In genomic region chr15:95935852-95936251, GRCh38 we compare ENCODE assay signal across 37 cellular contexts.
"Had no signal": no experiment of that assay in that cellular context is flagged by ENCODE, and none has a peak within 500 bp of the region (broad histone marks: within the 10 kb centered on the region; RNA-seq: fewer than 3 reads in every experiment).

No MANE protein-coding gene starts in this region.

- H3K4me3 Mint-ChIP-seq: activated B cell treated with CpG ODN at 0.5 μM for 24 hours; activated CD4-positive, alpha-beta memory T cell treated with anti-CD3 and anti-CD28 coated beads for 36 hours; activated CD4-positive, alpha-beta T cell treated with anti-CD3 and anti-CD28 coated beads, Interleukin-2, amount 10 ng/mL, durations not matched to agents 24 days and 14 days; activated CD8-positive, alpha-beta T cell treated with anti-CD3 and anti-CD28 coated beads for 36 hours; activated naive CD4-positive, alpha-beta T cell treated with anti-CD3 and anti-CD28 coated beads, Interleukin-2, amount 10 ng/mL, durations not matched to agents 7 days and 5 days; activated naive CD4-positive, alpha-beta T cell treated with anti-CD3 and anti-CD28 coated beads, Interleukin-2, amount 50 U/mL, for 24 hours; activated naive CD8-positive, alpha-beta T cell; activated naive CD8-positive, alpha-beta T cell treated with anti-CD3 and anti-CD28 coated beads, Interleukin-2, amount 10 ng/mL, durations not matched to agents 7 days and 5 days; activated naive CD8-positive, alpha-beta T cell treated with anti-CD3 and anti-CD28 coated beads, Interleukin-2, amount 50 U/mL, for 24 hours; activated T-cell treated with anti-CD3 and anti-CD28 coated beads, Interleukin-2, amount 50 U/mL, for 24 hours; T-helper 1 cell treated with Interleukin-12 subunit alpha and Interleukin-12 subunit beta and Interleukin-4 antibody, amounts not matched to agents 30 μg/mL and 1 μg/mL, for 36 hours; T-helper 2 cell treated with Interferon-gamma antibody and Interleukin-4, amounts not matched to agents 5 μg/mL and 100 μg/mL, for 36 hours had no signal

- H3K9me3 Mint-ChIP-seq: activated CD8-positive, alpha-beta T cell treated with anti-CD3 and anti-CD28 coated beads for 36 hours; activated naive CD4-positive, alpha-beta T cell treated with anti-CD3 and anti-CD28 coated beads, Interleukin-2, amount 10 ng/mL, durations not matched to agents 7 days and 5 days; activated naive CD4-positive, alpha-beta T cell treated with anti-CD3 and anti-CD28 coated beads, Interleukin-2, amount 50 U/mL, for 24 hours; activated naive CD8-positive, alpha-beta T cell treated with anti-CD3 and anti-CD28 coated beads, Interleukin-2, amount 50 U/mL, for 24 hours; activated T-cell treated with anti-CD3 and anti-CD28 coated beads, Interleukin-2, amount 50 U/mL, for 24 hours; T-helper 2 cell treated with Interferon-gamma antibody and Interleukin-4, amounts not matched to agents 5 μg/mL and 100 μg/mL, for 36 hours had no signal

- H3K4me3 ChIP-seq: adrenal gland, body of pancreas, breast epithelium had no signal

- ATAC-seq: activated CD8-positive, alpha-beta T cell treated with anti-CD3 and anti-CD28 coated beads for 36 hours; activated naive CD8-positive, alpha-beta T cell treated with anti-CD3 and anti-CD28 coated beads, Interleukin-2, amount 50 U/mL, for 24 hours; body of pancreas had no signal

- FAIRE-seq: astrocyte, TTC549 had no signal

- H3K36me3 Mint-ChIP-seq: activated CD4-positive, alpha-beta memory T cell treated with anti-CD3 and anti-CD28 coated beads for 36 hours; activated naive CD4-positive, alpha-beta T cell treated with anti-CD3 and anti-CD28 coated beads, Interleukin-2, amount 10 ng/mL, durations not matched to agents 7 days and 5 days; activated naive CD4-positive, alpha-beta T cell treated with anti-CD3 and anti-CD28 coated beads, Interleukin-2, amount 50 U/mL, for 24 hours; activated naive CD8-positive, alpha-beta T cell had no signal

- H3K4me1 ChIP-seq: adrenal gland, body of pancreas, breast epithelium had no signal

- H3K9me3 ChIP-seq: adrenal gland, body of pancreas, breast epithelium had no signal

- H3K27ac Mint-ChIP-seq: activated B cell treated with CpG ODN at 0.5 μM for 24 hours; activated CD4-positive, alpha-beta memory T cell treated with anti-CD3 and anti-CD28 coated beads for 36 hours; activated CD4-positive, alpha-beta T cell treated with anti-CD3 and anti-CD28 coated beads, Interleukin-2, amount 10 ng/mL, durations not matched to agents 24 days and 14 days; activated CD8-positive, alpha-beta T cell treated with anti-CD3 and anti-CD28 coated beads for 36 hours; activated naive CD4-positive, alpha-beta T cell treated with anti-CD3 and anti-CD28 coated beads, Interleukin-2, amount 10 ng/mL, durations not matched to agents 7 days and 5 days; activated naive CD4-positive, alpha-beta T cell treated with anti-CD3 and anti-CD28 coated beads, Interleukin-2, amount 50 U/mL, for 24 hours; activated naive CD8-positive, alpha-beta T cell; activated naive CD8-positive, alpha-beta T cell treated with anti-CD3 and anti-CD28 coated beads, Interleukin-2, amount 10 ng/mL, durations not matched to agents 7 days and 5 days; activated naive CD8-positive, alpha-beta T cell treated with anti-CD3 and anti-CD28 coated beads, Interleukin-2, amount 50 U/mL, for 24 hours; activated T-cell treated with anti-CD3 and anti-CD28 coated beads, Interleukin-2, amount 50 U/mL, for 24 hours; activated T-helper 2 cell treated with anti-CD3 and anti-CD28 coated beads, Interferon-gamma antibody, Interleukin-2, Interleukin-4, amounts not matched to agents 10 μg/mL and 5 μg/mL and 100 μg/mL, durations not matched to agents 14 hours and 24 hours and 36 hours; T-helper 1 cell treated with Interleukin-12 subunit alpha and Interleukin-12 subunit beta and Interleukin-4 antibody, amounts not matched to agents 30 μg/mL and 1 μg/mL, for 36 hours; T-helper 2 cell treated with Interferon-gamma antibody and Interleukin-4, amounts not matched to agents 5 μg/mL and 100 μg/mL, for 36 hours had no signal

- H3K27me3 ChIP-seq: body of pancreas, brain microvascular endothelial cell, breast epithelium had no signal

- H3K27me3 Mint-ChIP-seq: activated B cell treated with CpG ODN at 0.5 μM for 24 hours; activated CD4-positive, alpha-beta memory T cell treated with anti-CD3 and anti-CD28 coated beads for 36 hours; activated CD8-positive, alpha-beta T cell treated with anti-CD3 and anti-CD28 coated beads for 36 hours; activated naive CD4-positive, alpha-beta T cell treated with anti-CD3 and anti-CD28 coated beads, Interleukin-2, amount 50 U/mL, for 24 hours; activated naive CD8-positive, alpha-beta T cell; activated naive CD8-positive, alpha-beta T cell treated with anti-CD3 and anti-CD28 coated beads, Interleukin-2, amount 50 U/mL, for 24 hours; activated T-cell treated with anti-CD3 and anti-CD28 coated beads, Interleukin-2, amount 50 U/mL, for 24 hours had no signal

- H3K4me1 Mint-ChIP-seq: activated B cell treated with CpG ODN at 0.5 μM for 24 hours; activated CD4-positive, alpha-beta T cell treated with anti-CD3 and anti-CD28 coated beads, Interleukin-2, amount 10 ng/mL, durations not matched to agents 24 days and 14 days; activated naive CD4-positive, alpha-beta T cell treated with anti-CD3 and anti-CD28 coated beads, Interleukin-2, amount 10 ng/mL, durations not matched to agents 7 days and 5 days; activated naive CD4-positive, alpha-beta T cell treated with anti-CD3 and anti-CD28 coated beads, Interleukin-2, amount 50 U/mL, for 24 hours; activated naive CD8-positive, alpha-beta T cell treated with anti-CD3 and anti-CD28 coated beads, Interleukin-2, amount 10 ng/mL, durations not matched to agents 7 days and 5 days; activated naive CD8-positive, alpha-beta T cell treated with anti-CD3 and anti-CD28 coated beads, Interleukin-2, amount 50 U/mL, for 24 hours had no signal

- H3K36me3 ChIP-seq: adrenal gland, brain microvascular endothelial cell, breast epithelium had no signal

- DNase-seq: activated B cell treated with CpG ODN at 0.5 μM for 24 hours; activated CD4-positive, alpha-beta memory T cell treated with anti-CD3 and anti-CD28 coated beads for 36 hours; activated CD4-positive, alpha-beta T cell treated with anti-CD3 and anti-CD28 coated beads for 4 hours; activated CD4-positive, alpha-beta T cell treated with anti-CD3 and anti-CD28 coated beads, Interleukin-2, amount 10 ng/mL, durations not matched to agents 24 days and 14 days; activated CD4-positive, alpha-beta T cell treated with anti-CD3 and anti-CD28 coated beads, Interleukin-2, amount 50 U/mL, for 1 hour; activated CD4-positive, alpha-beta T cell treated with anti-CD3 and anti-CD28 coated beads, Interleukin-2, amount 50 U/mL, for 4 hours; activated CD4-positive, CD25-positive, alpha-beta regulatory T cell treated with anti-CD3 and anti-CD28 coated beads, Interleukin-2, amount 50 U/mL, for 72 hours; activated CD8-positive, alpha-beta memory T cell treated with anti-CD3 and anti-CD28 coated beads, Interleukin-2, amount 50 U/mL, for 4 hours; activated CD8-positive, alpha-beta T cell treated with anti-CD3 and anti-CD28 coated beads for 36 hours; activated effector memory CD4-positive, alpha-beta T cell treated with Interleukin-2 at 50 U/mL for 16 hours; activated gamma-delta T cell; activated naive CD4-positive, alpha-beta T cell treated with anti-CD3 and anti-CD28 coated beads, Interleukin-2, amount 10 ng/mL, durations not matched to agents 7 days and 5 days; activated naive CD4-positive, alpha-beta T cell treated with Interleukin-2 at 50 U/mL for 16 hours; activated naive CD8-positive, alpha-beta T cell treated with anti-CD3 and anti-CD28 coated beads, Interleukin-2, amount 10 ng/mL, durations not matched to agents 7 days and 5 days; activated naive CD8-positive, alpha-beta T cell treated with anti-CD3 and anti-CD28 coated beads, Interleukin-2, amount 50 U/mL, for 24 hours; activated T-cell treated with anti-CD3 and anti-CD28 coated beads for 4 hours; activated T-cell treated with anti-CD3 and anti-CD28 coated beads, Interleukin-2, amount 50 U/mL, for 24 hours; activated T-cell treated with anti-CD3 and anti-CD28 coated beads, Interleukin-2, amount 50 U/mL, for 48 hours; adrenal gland; amniotic stem cell; aorta; body of pancreas; brain microvascular endothelial cell; central memory CD4-positive, alpha-beta T cell; SW 1271; T-helper 1 cell; T-helper 2 cell; T-helper 9 cell had no signal

- H3K27ac ChIP-seq: adrenal gland, body of pancreas, brain microvascular endothelial cell, breast epithelium, VCaP had no signal
